ENCODE assay signal across 23 cellular contexts in genomic region chrX:44996282-44996681, GRCh38.
DNase-seq lines count a peak whose midpoint lies in the region; ATAC-seq and TF ChIP-seq lines count a peak whose summit lies in the region.
"Had no signal": no experiment of that assay in that cellular context is flagged by ENCODE, and none has a peak within 500 bp of the region (broad histone marks: within the 10 kb centered on the region; RNA-seq: fewer than 3 reads in every experiment).

No MANE protein-coding gene starts in this region.

- 90% methylated on average over 2 of the region's 2 CpGs; no CpG with 5 or more reads in 1 of the 2 donors for WGBS in transverse colon (ENCODE audit: low coverage in 1 of 2), 2 donors

- DNase-seq in cardiac muscle cell (ENCODE audit: low read depth in 1 of 2, low spot score in 1 of 2) (no peak), right atrium auricular region (ENCODE audit: low spot score) (no peak), GM20000 (ENCODE audit: low spot score) (peak; percentile 5), transverse colon (no peak), type B pancreatic cell (ENCODE audit: extremely low spot score, unreplicated experiment) (no peak), SW480 (ENCODE audit: low spot score) (no peak)
- no peak for DNase-seq in activated naive CD8-positive, alpha-beta T cell treated with anti-CD3 and anti-CD28 coated beads, Interleukin-2, amount 50 U/mL, for 24 hours
- no peak for DNase-seq in stimulated activated naive B cell treated with anti-CD40 and anti-IgM and Interleukin-4, amounts not matched to agents 10 μg/mL and 1 μg/mL and 100 μg/mL, for 72 hours
- DNase-seq: activated CD8-positive, alpha-beta memory T cell treated with anti-CD3 and anti-CD28 coated beads, Interleukin-2, amount 50 U/mL, for 48 hours; activated naive CD8-positive, alpha-beta T cell treated with anti-CD3 and anti-CD28 coated beads, Interleukin-2, amount 10 ng/mL, durations not matched to agents 7 days and 5 days; CD8-positive, alpha-beta T cell; DMS53; H7; heart left ventricle; NCI-H187; NCI-H345; PC-3; SIG-M5; thyroid gland had no signal

- peaks cover 3% of the 10 kb centered on the region for H3K36me3 ChIP-seq in cardiac muscle cell
- no peaks in the 10 kb centered on the region for H3K36me3 ChIP-seq in right atrium auricular region
- H3K36me3 ChIP-seq in transverse colon = no peaks in the 10 kb centered on the region
- H3K36me3 ChIP-seq: heart left ventricle, neutrophil, thyroid gland had no signal

- no peak for TF ChIP-seq CTCF in cardiac muscle cell (IDR thresholded peaks at IDR 0.05; ENCODE audit: low read depth, low read length)
- TF ChIP-seq CTCF in right atrium auricular region (IDR thresholded peaks at IDR 0.05) = no peak
- TF ChIP-seq CTCF in GM20000 (IDR thresholded peaks at IDR 0.05; ENCODE audit: extremely low read depth, missing control alignments) = no peak
- TF ChIP-seq CTCF in transverse colon (IDR thresholded peaks at IDR 0.05) = no peak
- TF ChIP-seq CTCF in type B pancreatic cell (conservative IDR thresholded peaks at IDR 0.05) = no peak

- TF ChIP-seq EP300 in transverse colon (IDR thresholded peaks at IDR 0.05; ENCODE audit: low read depth) = no peak

- H3K36me3 Mint-ChIP-seq in activated naive CD8-positive, alpha-beta T cell treated with anti-CD3 and anti-CD28 coated beads, Interleukin-2, amount 50 U/mL, for 24 hours (ENCODE audit: low read depth) = peaks cover 14% of the 10 kb centered on the region
- peaks cover 7 to 36% of the 10 kb centered on the region in 2 donors for H3K36me3 Mint-ChIP-seq in stimulated activated naive B cell treated with anti-CD40 and anti-IgM and Interleukin-4, amounts not matched to agents 10 μg/mL and 1 μg/mL and 100 μg/mL, for 72 hours
- H3K36me3 Mint-ChIP-seq in type B pancreatic cell = peaks cover 17% of the 10 kb centered on the region

- intact Hi-C loops in transverse colon (cut with DNase I; ENCODE audit: low total_unique reads) = loop anchor here (10.0 kb wide), 1 partner anchor 51 kb away; no protein-coding TSS in a partner anchor

- TF ChIP-seq POLR2A in transverse colon (IDR thresholded peaks at IDR 0.05) = no peak

- peak overlapping the region; percentile 22 for H3K27ac ChIP-seq in cardiac muscle cell
- H3K27ac ChIP-seq in right atrium auricular region = no peak overlapping the region
- peak overlapping the region in 2 of 4 donors; percentile 22 to 29 for H3K27ac ChIP-seq in transverse colon
- H3K27ac ChIP-seq: heart left ventricle, HL-60, thyroid gland had no signal

- H3K4me1 Mint-ChIP-seq in activated naive CD8-positive, alpha-beta T cell treated with anti-CD3 and anti-CD28 coated beads, Interleukin-2, amount 50 U/mL, for 24 hours = peaks cover 58% of the 10 kb centered on the region
- H3K4me1 Mint-ChIP-seq in stimulated activated naive B cell treated with anti-CD40 and anti-IgM and Interleukin-4, amounts not matched to agents 10 μg/mL and 1 μg/mL and 100 μg/mL, for 72 hours = peaks cover 41 to 51% of the 10 kb centered on the region in 2 donors
- H3K4me1 Mint-ChIP-seq in type B pancreatic cell (ENCODE audit: unreplicated experiment) = peaks cover 6% of the 10 kb centered on the region

- peak; percentile 63 for ATAC-seq in activated naive CD8-positive, alpha-beta T cell treated with anti-CD3 and anti-CD28 coated beads, Interleukin-2, amount 50 U/mL, for 24 hours
- peak; percentile 36 to 82 for ATAC-seq in stimulated activated naive B cell treated with anti-CD40 and anti-IgM and Interleukin-4, amounts not matched to agents 10 μg/mL and 1 μg/mL and 100 μg/mL, for 72 hours (replicated peaks)
- ATAC-seq: CD8-positive, alpha-beta T cell; heart left ventricle; PC-3 had no signal

- H3K27ac Mint-ChIP-seq in activated naive CD8-positive, alpha-beta T cell treated with anti-CD3 and anti-CD28 coated beads, Interleukin-2, amount 50 U/mL, for 24 hours = no peak overlapping the region
- no peak overlapping the region for H3K27ac Mint-ChIP-seq in stimulated activated naive B cell treated with anti-CD40 and anti-IgM and Interleukin-4, amounts not matched to agents 10 μg/mL and 1 μg/mL and 100 μg/mL, for 72 hours
- no peak overlapping the region for H3K27ac Mint-ChIP-seq in type B pancreatic cell

- H3K4me3 ChIP-seq in cardiac muscle cell (no peak overlapping the region), right atrium auricular region (no peak overlapping the region), transverse colon (no peak overlapping the region)
- H3K4me3 ChIP-seq: heart left ventricle, thyroid gland had no signal

- H3K9me3 Mint-ChIP-seq in activated naive CD8-positive, alpha-beta T cell treated with anti-CD3 and anti-CD28 coated beads, Interleukin-2, amount 50 U/mL, for 24 hours = no peaks in the 10 kb centered on the region
- H3K9me3 Mint-ChIP-seq in stimulated activated naive B cell treated with anti-CD40 and anti-IgM and Interleukin-4, amounts not matched to agents 10 μg/mL and 1 μg/mL and 100 μg/mL, for 72 hours = peaks cover 8 to 9% of the 10 kb centered on the region in 2 donors
- peaks cover 6% of the 10 kb centered on the region for H3K9me3 Mint-ChIP-seq in type B pancreatic cell
- H3K9me3 Mint-ChIP-seq: CD8-positive, alpha-beta T cell; WTC11 had no signal

- in situ Hi-C loops in transverse colon (cut with MboI; ENCODE audit: low pct_ligation_motif_present in 1 of 4, low pct_unique_long_range_greater_than_20kb in 1 of 4, low sequenced_read_pairs in 3 of 4) = no loop called here

- peaks cover 8% of the 10 kb centered on the region for H3K4me1 ChIP-seq in cardiac muscle cell (ENCODE audit: low read depth)
- H3K4me1 ChIP-seq in right atrium auricular region = peaks cover 0 to 28% of the 10 kb centered on the region in 2 donors
- H3K4me1 ChIP-seq in transverse colon = peaks cover 20 to 41% (median 25%) of the 10 kb centered on the region in 4 donors

- H3K9me3 ChIP-seq in cardiac muscle cell (ENCODE audit: low read depth) (no peaks in the 10 kb centered on the region), right atrium auricular region (no peaks in the 10 kb centered on the region), transverse colon (no peaks in the 10 kb centered on the region)
- H3K9me3 ChIP-seq: heart left ventricle, neutrophil, thyroid gland had no signal

- no peak overlapping the region for H3K4me3 Mint-ChIP-seq in activated naive CD8-positive, alpha-beta T cell treated with anti-CD3 and anti-CD28 coated beads, Interleukin-2, amount 50 U/mL, for 24 hours
- H3K4me3 Mint-ChIP-seq in stimulated activated naive B cell treated with anti-CD40 and anti-IgM and Interleukin-4, amounts not matched to agents 10 μg/mL and 1 μg/mL and 100 μg/mL, for 72 hours = no peak overlapping the region
- H3K4me3 Mint-ChIP-seq in type B pancreatic cell = no peak overlapping the region
- H3K4me3 Mint-ChIP-seq: CD8-positive, alpha-beta T cell; WTC11 had no signal

- H3K27me3 ChIP-seq in cardiac muscle cell (no peaks in the 10 kb centered on the region), right atrium auricular region (no peaks in the 10 kb centered on the region), transverse colon (no peaks in the 10 kb centered on the region)
- H3K27me3 ChIP-seq: heart left ventricle, neutrophil, thyroid gland had no signal

- no peaks in the 10 kb centered on the region for H3K27me3 Mint-ChIP-seq in activated naive CD8-positive, alpha-beta T cell treated with anti-CD3 and anti-CD28 coated beads, Interleukin-2, amount 50 U/mL, for 24 hours
- no peaks in the 10 kb centered on the region for H3K27me3 Mint-ChIP-seq in stimulated activated naive B cell treated with anti-CD40 and anti-IgM and Interleukin-4, amounts not matched to agents 10 μg/mL and 1 μg/mL and 100 μg/mL, for 72 hours
- no peaks in the 10 kb centered on the region for H3K27me3 Mint-ChIP-seq in type B pancreatic cell
- H3K27me3 Mint-ChIP-seq: activated naive CD8-positive, alpha-beta T cell treated with anti-CD3 and anti-CD28 coated beads, Interleukin-2, amount 10 ng/mL, durations not matched to agents 7 days and 5 days; IgD-negative memory B cell had no signal
